20 cellular contexts compared by ENCODE assay signal in the genomic region with DNA sequence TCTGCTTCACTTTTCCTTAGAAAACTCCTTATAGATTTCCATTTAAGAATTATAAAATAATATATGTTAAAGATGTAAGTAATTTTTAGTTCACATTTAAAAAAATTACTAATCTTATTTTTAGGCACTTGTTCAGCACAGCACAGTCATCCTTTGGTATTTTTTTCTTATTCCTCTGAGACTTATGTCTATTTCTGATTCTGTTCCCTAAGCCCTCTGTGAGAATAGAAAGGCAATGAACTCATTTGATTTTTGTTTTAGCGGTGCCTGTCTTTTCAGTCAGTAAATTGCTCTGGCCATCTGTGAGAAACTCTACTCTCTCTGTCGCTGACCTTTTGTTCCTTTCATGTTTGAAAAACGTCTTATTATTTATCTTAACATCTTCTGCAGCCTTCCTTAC.
DNase-seq lines count a peak whose midpoint lies in the region; ATAC-seq and TF ChIP-seq lines count a peak whose summit lies in the region.
"Had no signal": no experiment of that assay in that cellular context is flagged by ENCODE, and none has a peak within 500 bp of the region (broad histone marks: within the 10 kb centered on the region; RNA-seq: fewer than 3 reads in every experiment).

No MANE protein-coding gene starts in this region.

- H3K36me3 ChIP-seq in heart left ventricle, result no peaks in the 10 kb centered on the region
- H3K36me3 ChIP-seq: BLaER1 treated with 17β-estradiol and CSF1 and Interleukin-3, amounts not matched to agents 10 nM and 100 nM had no signal

- no peak for TF ChIP-seq CTCF in heart left ventricle (IDR thresholded peaks at IDR 0.05)
- TF ChIP-seq CTCF in glutamatergic neuron (IDR thresholded peaks at IDR 0.05; ENCODE audit: partially characterized antibody, unreplicated experiment), result no peak

- no peaks in the 10 kb centered on the region for H3K9me3 Mint-ChIP-seq in glutamatergic neuron (ENCODE audit: unreplicated experiment)

- H3K4me1 ChIP-seq in heart left ventricle, result no peaks in the 10 kb centered on the region
- H3K4me1 ChIP-seq: A549; BLaER1 treated with 17β-estradiol and CSF1 and Interleukin-3, amounts not matched to agents 10 nM and 100 nM; Caco-2 had no signal

- peaks cover 17% of the 10 kb centered on the region for H3K4me1 Mint-ChIP-seq in glutamatergic neuron (ENCODE audit: low read depth, unreplicated experiment)
- H3K4me1 Mint-ChIP-seq: B cell had no signal

- H3K27me3 Mint-ChIP-seq in glutamatergic neuron (ENCODE audit: unreplicated experiment), result no peaks in the 10 kb centered on the region
- H3K27me3 Mint-ChIP-seq: B cell; CD4-positive, alpha-beta T cell had no signal

- ATAC-seq in Right ventricle myocardium superior (ENCODE audit: poor library complexity) (peak; percentile 22), heart left ventricle (no peak)
- ATAC-seq: CD8-positive, alpha-beta T cell had no signal

- H3K27ac Mint-ChIP-seq in glutamatergic neuron (ENCODE audit: unreplicated experiment), result peak overlapping the region; percentile 92
- H3K27ac Mint-ChIP-seq: B cell; CD4-positive, alpha-beta T cell; CD8-positive, alpha-beta T cell had no signal

- no peak overlapping the region for H3K4me3 ChIP-seq in heart left ventricle
- H3K4me3 ChIP-seq: A549; BLaER1 treated with 17β-estradiol and CSF1 and Interleukin-3, amounts not matched to agents 10 nM and 100 nM had no signal

- intact Hi-C loops in Right ventricle myocardium superior (cut with DNase I) (no loop called here), heart left ventricle (cut with DNase I) (loop anchor here in 2 of 10 donors (5.0 to 10.0 kb wide), 2 partner anchors 165 to 167 kb away; partner anchors contain the start of gene PCDH17 (in 2 of the 2))

- no peaks in the 10 kb centered on the region for H3K27me3 ChIP-seq in heart left ventricle
- H3K27me3 ChIP-seq: BLaER1 treated with 17β-estradiol and CSF1 and Interleukin-3, amounts not matched to agents 10 nM and 100 nM had no signal

- H3K36me3 Mint-ChIP-seq in glutamatergic neuron (ENCODE audit: unreplicated experiment), result no peaks in the 10 kb centered on the region
- H3K36me3 Mint-ChIP-seq: CD8-positive, alpha-beta T cell had no signal

- peak overlapping the region; percentile 9 for H3K4me3 Mint-ChIP-seq in glutamatergic neuron (ENCODE audit: unreplicated experiment)
- H3K4me3 Mint-ChIP-seq: B cell; CD4-positive, alpha-beta T cell; CD8-positive, alpha-beta T cell had no signal

- TF ChIP-seq POLR2A in heart left ventricle (IDR thresholded peaks at IDR 0.05), result no peak

- WGBS in heart left ventricle, 4 donors, result 47 to 58% (median 55%) methylated on average over 3 of the region's 3 CpGs

- DNase-seq in DMS 273 (lab: John Stamatoyannopoulos, UW; ENCODE audit: unreplicated experiment) (peak; percentile 1), DMS 273 treated with DMSO at 0.1 percent for 48 hours (lab: John Stamatoyannopoulos, UW) (no peak), Right ventricle myocardium superior (no peak), heart left ventricle (no peak), NCI-H69 (lab: John Stamatoyannopoulos, UW) (peak; percentile 19), glutamatergic neuron (no peak), NCI-H1436 treated with DMSO at 0.1 percent for 48 hours (lab: John Stamatoyannopoulos, UW) (no peak), NCI-H1694 (lab: John Stamatoyannopoulos, UW) (no peak)
- DNase-seq: AML-193; Caco-2; Calu3; CD4-positive, alpha-beta T cell; CD8-positive, alpha-beta T cell; DMS79 treated with DMSO at 0.1 percent for 48 hours; GF-D8 had no signal

- H3K9me3 ChIP-seq in heart left ventricle, result no peaks in the 10 kb centered on the region
- H3K9me3 ChIP-seq: A549; BLaER1 treated with 17β-estradiol and CSF1 and Interleukin-3, amounts not matched to agents 10 nM and 100 nM; Caco-2 had no signal

- H3K27ac ChIP-seq in heart left ventricle, result no peak overlapping the region
- H3K27ac ChIP-seq: 22Rv1; A549; BLaER1 treated with 17β-estradiol and CSF1 and Interleukin-3, amounts not matched to agents 10 nM and 100 nM; C4-2B had no signal

Comparison
In these comparisons a context has a peak if more than half of its experiments do, and no peak if none do; other contexts are left out.
1. DNase-seq: peak in DMS 273 (single experiment) and NCI-H69 (single experiment); none in DMS 273 treated with DMSO at 0.1 percent for 48 hours (single experiment), Right ventricle myocardium superior (single experiment), heart left ventricle (0 of 5), glutamatergic neuron (single experiment), NCI-H1436 treated with DMSO at 0.1 percent for 48 hours (single experiment) and NCI-H1694 (single experiment).